16 cellular contexts compared by ENCODE assay signal in the genomic region with DNA sequence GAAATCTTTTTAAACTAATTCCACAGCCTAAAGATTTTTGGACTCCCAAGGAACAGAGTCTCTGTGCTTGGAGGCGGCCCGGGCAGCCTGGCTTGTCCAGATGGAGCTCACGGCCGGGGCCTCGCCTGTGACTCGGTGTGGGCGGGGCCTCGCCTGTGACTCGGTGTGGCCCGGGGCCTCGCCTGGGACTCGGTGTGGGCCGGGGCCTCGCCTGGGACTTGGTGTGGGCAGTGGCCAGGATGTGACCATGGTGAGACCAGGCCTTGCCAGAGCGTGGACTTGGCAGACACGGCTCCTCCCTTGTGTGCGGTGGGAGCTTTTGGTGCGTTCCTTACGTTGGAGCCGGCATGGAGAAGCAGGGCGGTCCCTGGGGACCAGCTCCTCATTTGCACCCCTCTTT.
DNase-seq lines count a peak whose midpoint lies in the region; ATAC-seq and TF ChIP-seq lines count a peak whose summit lies in the region.
"Had no signal": no experiment of that assay in that cellular context is flagged by ENCODE, and none has a peak within 500 bp of the region (broad histone marks: within the 10 kb centered on the region; RNA-seq: fewer than 3 reads in every experiment).

No MANE protein-coding gene starts in this region.

- peaks cover 4% of the 10 kb centered on the region for H3K4me1 Mint-ChIP-seq in CD14-positive monocyte
- H3K4me1 Mint-ChIP-seq in natural killer cell treated with Interleukin-12 subunit alpha and Interleukin-12 subunit beta and Interleukin-15 and Interleukin-18, amount 100 ng/mL, for 72 hours (ENCODE audit: low read depth in 2 of 2): peaks cover 5 to 12% of the 10 kb centered on the region in 2 donors
- H3K4me1 Mint-ChIP-seq: activated CD4-positive, alpha-beta T cell treated with anti-CD3 and anti-CD28 coated beads for 36 hours had no signal

- H3K36me3 Mint-ChIP-seq in CD14-positive monocyte: no peaks in the 10 kb centered on the region
- peaks cover 4% of the 10 kb centered on the region for H3K36me3 Mint-ChIP-seq in natural killer cell treated with Interleukin-12 subunit alpha and Interleukin-12 subunit beta and Interleukin-15 and Interleukin-18, amount 100 ng/mL, for 72 hours
- H3K36me3 Mint-ChIP-seq: IgD-negative memory B cell had no signal

- H3K4me3 Mint-ChIP-seq in CD14-positive monocyte: no peak overlapping the region
- H3K4me3 Mint-ChIP-seq in natural killer cell treated with Interleukin-12 subunit alpha and Interleukin-12 subunit beta and Interleukin-15 and Interleukin-18, amount 100 ng/mL, for 72 hours: no peak overlapping the region
- H3K4me3 Mint-ChIP-seq: activated CD4-positive, alpha-beta T cell treated with anti-CD3 and anti-CD28 coated beads for 36 hours; CD4-positive, CD25-positive, alpha-beta regulatory T cell; effector memory CD8-positive, alpha-beta T cell; IgD-negative memory B cell had no signal

- no peak overlapping the region for H3K4me3 ChIP-seq in coronary artery

- H3K27ac ChIP-seq in coronary artery (no peak overlapping the region), foreskin keratinocyte (no peak overlapping the region)

- DNase-seq in CD14-positive monocyte (ENCODE audit: low spot score) (peak; percentile 44), ELR (ENCODE audit: low read depth) (peak; percentile 47), coronary artery (ENCODE audit: low spot score) (peak; percentile 53), mesenteric fat pad (ENCODE audit: low spot score) (no peak), NOMO-1 treated with dmso at 0.1 percent for 144 hours (lab: John Stamatoyannopoulos, UW; ENCODE audit: unreplicated experiment) (no peak), foreskin keratinocyte (no peak)
- peak; percentile 39 for DNase-seq in natural killer cell treated with Interleukin-12 subunit alpha and Interleukin-12 subunit beta and Interleukin-15 and Interleukin-18, amount 100 ng/mL, for 72 hours (ENCODE audit: low spot score)
- DNase-seq: activated CD4-positive, alpha-beta T cell treated with anti-CD3 and anti-CD28 coated beads for 36 hours; CD4-positive, CD25-positive, alpha-beta regulatory T cell; effector memory CD8-positive, alpha-beta T cell; GOT3; NCI-H446; OCI-M1; T-helper 1 cell; trophoblast cell had no signal

- ATAC-seq in natural killer cell treated with Interleukin-12 subunit alpha and Interleukin-12 subunit beta and Interleukin-15 and Interleukin-18, amount 100 ng/mL, for 72 hours: no peak
- ATAC-seq in foreskin keratinocyte: no peak
- ATAC-seq: activated CD4-positive, alpha-beta T cell treated with anti-CD3 and anti-CD28 coated beads for 36 hours; effector memory CD8-positive, alpha-beta T cell had no signal

- intact Hi-C loops in CD14-positive monocyte (cut with micrococcal nuclease): no loop called here

- H3K27me3 Mint-ChIP-seq in CD14-positive monocyte (ENCODE audit: low read depth in 3 of 3): peaks cover 3 to 17% (median 9%) of the 10 kb centered on the region in 3 donors
- H3K27me3 Mint-ChIP-seq in natural killer cell treated with Interleukin-12 subunit alpha and Interleukin-12 subunit beta and Interleukin-15 and Interleukin-18, amount 100 ng/mL, for 72 hours: peaks cover 12% of the 10 kb centered on the region in 2 donors

- H3K27ac Mint-ChIP-seq in CD14-positive monocyte: no peak overlapping the region
- H3K27ac Mint-ChIP-seq in natural killer cell treated with Interleukin-12 subunit alpha and Interleukin-12 subunit beta and Interleukin-15 and Interleukin-18, amount 100 ng/mL, for 72 hours: no peak overlapping the region
- H3K27ac Mint-ChIP-seq: activated CD4-positive, alpha-beta T cell treated with anti-CD3 and anti-CD28 coated beads for 36 hours; effector memory CD8-positive, alpha-beta T cell; IgD-negative memory B cell had no signal

- no peaks in the 10 kb centered on the region for H3K4me1 ChIP-seq in foreskin keratinocyte

- TF ChIP-seq CTCF in CD14-positive monocyte (IDR thresholded peaks at IDR 0.05) (no peak), coronary artery (IDR thresholded peaks at IDR 0.05) (no peak), foreskin keratinocyte (conservative IDR thresholded peaks at IDR 0.05) (no peak)

- H3K27me3 ChIP-seq in foreskin keratinocyte: peaks cover 9% of the 10 kb centered on the region

- H3K9me3 Mint-ChIP-seq in CD14-positive monocyte: peaks cover 0 to 9% (median 5%) of the 10 kb centered on the region in 7 donors
- no peaks in the 10 kb centered on the region for H3K9me3 Mint-ChIP-seq in natural killer cell treated with Interleukin-12 subunit alpha and Interleukin-12 subunit beta and Interleukin-15 and Interleukin-18, amount 100 ng/mL, for 72 hours
- H3K9me3 Mint-ChIP-seq: effector memory CD8-positive, alpha-beta T cell had no signal

Comparison
In these comparisons a context has a peak if more than half of its experiments do, and no peak if none do; other contexts are left out.
1. DNase-seq: peak in CD14-positive monocyte (single experiment), ELR (single experiment), coronary artery (single experiment) and natural killer cell treated with Interleukin-12 subunit alpha and Interleukin-12 subunit beta and Interleukin-15 and Interleukin-18, amount 100 ng/mL, for 72 hours (single experiment); none in mesenteric fat pad (single experiment), NOMO-1 treated with dmso at 0.1 percent for 144 hours (single experiment) and foreskin keratinocyte (0 of 2).